Comparison of ENCODE assay signal across 26 cellular contexts in the genomic region with DNA sequence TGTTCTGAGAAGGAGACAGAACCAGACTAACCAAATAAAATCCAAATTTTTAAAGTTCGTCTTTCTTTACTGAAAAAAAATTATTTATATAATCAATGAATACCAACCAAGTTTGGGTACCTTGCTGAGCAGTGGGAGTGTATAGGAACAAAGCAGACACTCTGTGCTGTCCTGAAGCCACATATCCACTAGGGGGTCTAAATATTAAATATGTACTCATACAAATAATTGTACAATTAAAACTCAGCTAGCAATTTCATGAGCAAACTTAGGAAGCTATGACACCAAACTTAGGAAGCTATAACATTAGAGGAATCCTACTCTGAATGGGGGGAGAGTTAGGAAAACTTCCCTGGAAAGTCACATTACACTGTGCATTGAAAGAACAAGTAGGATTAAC.
DNase-seq lines count a peak whose midpoint lies in the region; ATAC-seq, FAIRE-seq and TF ChIP-seq lines count a peak whose summit lies in the region.
"Had no signal": no experiment of that assay in that cellular context is flagged by ENCODE, and none has a peak within 500 bp of the region (broad histone marks: within the 10 kb centered on the region; RNA-seq: fewer than 3 reads in every experiment).

No MANE protein-coding gene starts in this region.

- H3K79me2 ChIP-seq in Loucy (ENCODE audit: insufficient read depth, low read length) = no peaks in the 10 kb centered on the region
- no peaks in the 10 kb centered on the region for H3K79me2 ChIP-seq in astrocyte (ENCODE audit: insufficient read depth, low read length)
- H3K79me2 ChIP-seq: parathyroid adenoma had no signal

- DNase-seq in DMS 273 (lab: John Stamatoyannopoulos, UW; ENCODE audit: unreplicated experiment) (peak; percentile 1), DMS 273 treated with DMSO at 0.1 percent for 48 hours (lab: John Stamatoyannopoulos, UW) (no peak), astrocyte (ENCODE audit: low read depth) (no peak), progenitor cell of endocrine pancreas (ENCODE audit: low spot score, unreplicated experiment) (no peak), NCI-H748 (lab: John Stamatoyannopoulos, UW; ENCODE audit: unreplicated experiment) (no peak)
- no peak for DNase-seq in naive thymus-derived CD4-positive, alpha-beta T cell
- DNase-seq: 8988T; activated CD4-positive, alpha-beta T cell treated with anti-CD3 and anti-CD28 coated beads, Interleukin-2, amount 50 U/mL, for 4 hours; activated naive CD4-positive, alpha-beta T cell treated with Interleukin-2 at 50 U/mL for 16 hours; activated T-cell treated with anti-CD3 and anti-CD28 coated beads for 4 hours; cortex of kidney; foreskin fibroblast; H7; NCI-H1436 treated with DMSO at 0.1 percent for 48 hours; NCI-H226; NK-92 treated with Interleukin-12 subunit alpha and Interleukin-12 subunit beta, amount 100 ng/mL, for 24 hours; Right ventricle myocardium superior; stimulated activated CD4-positive, alpha-beta T cell treated with anti-CD3 and anti-CD28 coated beads, Interleukin-1b, Interleukin-23, amount 100 ng/mL, for 48 hours had no signal

- no peaks in the 10 kb centered on the region for H3K9me2 ChIP-seq in Loucy (replicated peaks; ENCODE audit: low read depth, low read length)

- H3K27me3 ChIP-seq in Loucy (ENCODE audit: insufficient read depth, low read length, poor library complexity, severe bottlenecking) = no peaks in the 10 kb centered on the region
- no peaks in the 10 kb centered on the region for H3K27me3 ChIP-seq in astrocyte (ENCODE audit: insufficient read depth, low read length)
- H3K27me3 ChIP-seq in naive thymus-derived CD4-positive, alpha-beta T cell (ENCODE audit: control insufficient read depth in 2 of 2, insufficient read depth in 2 of 2, low read length in 2 of 2) = no peaks in the 10 kb centered on the region
- H3K27me3 ChIP-seq: ascending aorta, tibial nerve had no signal

- H4K20me1 ChIP-seq in Loucy (ENCODE audit: insufficient read depth, low read length, poor library complexity, severe bottlenecking) (no peaks in the 10 kb centered on the region), astrocyte (ENCODE audit: insufficient read depth, low read length) (no peaks in the 10 kb centered on the region)

- H3K27ac ChIP-seq in astrocyte (ENCODE audit: low read depth, low read length) = no peak overlapping the region
- H3K27ac ChIP-seq in naive thymus-derived CD4-positive, alpha-beta T cell (ENCODE audit: low read depth, low read length) = no peak overlapping the region
- H3K27ac ChIP-seq: ascending aorta, parathyroid adenoma, tibial nerve had no signal

- H3K27me3 Mint-ChIP-seq in astrocyte (ENCODE audit: low read depth, unreplicated experiment) = no peaks in the 10 kb centered on the region
- H3K27me3 Mint-ChIP-seq in progenitor cell of endocrine pancreas = no peaks in the 10 kb centered on the region
- no peaks in the 10 kb centered on the region for H3K27me3 Mint-ChIP-seq in naive thymus-derived CD4-positive, alpha-beta T cell
- H3K27me3 Mint-ChIP-seq: stimulated activated naive CD8-positive, alpha-beta T cell treated with anti-CD3 and anti-CD28 coated beads, Interleukin-15, Interleukin-2, amounts not matched to agents 100 ng/mL and 50 ng/mL, for 24 hours had no signal

- H3K4me3 ChIP-seq in Loucy (ENCODE audit: low read length, poor library complexity, severe bottlenecking) = no peak overlapping the region
- no peak overlapping the region for H3K4me3 ChIP-seq in astrocyte (ENCODE audit: insufficient read depth, low read depth, low read length)
- no peak overlapping the region for H3K4me3 ChIP-seq in naive thymus-derived CD4-positive, alpha-beta T cell (ENCODE audit: low read length)
- H3K4me3 ChIP-seq: ascending aorta, tibial nerve had no signal

- H3K9me3 Mint-ChIP-seq in astrocyte (ENCODE audit: unreplicated experiment) (no peaks in the 10 kb centered on the region), progenitor cell of endocrine pancreas (ENCODE audit: low read depth) (peaks cover 17% of the 10 kb centered on the region)
- H3K9me3 Mint-ChIP-seq in naive thymus-derived CD4-positive, alpha-beta T cell = peaks cover 0 to 22% (median 6%) of the 10 kb centered on the region in 11 donors

- no peaks in the 10 kb centered on the region for H3F3A ChIP-seq in Loucy (ENCODE audit: low read depth)

- H2AFZ ChIP-seq in Loucy (ENCODE audit: low read length) (no peak overlapping the region), astrocyte (ENCODE audit: low read depth, low read length) (peak overlapping the region; percentile 4)
- H2AFZ ChIP-seq: parathyroid adenoma had no signal

- intact Hi-C loops in naive thymus-derived CD4-positive, alpha-beta T cell (cut with micrococcal nuclease) = no loop called here

- POLR2A ChIA-PET in naive thymus-derived CD4-positive, alpha-beta T cell (lab: Charles Lee) = no interaction called here

- H3K4me2 ChIP-seq in Loucy (ENCODE audit: low read depth, low read length, poor library complexity, severe bottlenecking) (no peak overlapping the region), astrocyte (ENCODE audit: low read length) (no peak overlapping the region)

- H3K4me1 ChIP-seq in Loucy (ENCODE audit: insufficient read depth, low read length, poor library complexity, severe bottlenecking) (no peaks in the 10 kb centered on the region), astrocyte (ENCODE audit: insufficient read depth, low read length) (no peaks in the 10 kb centered on the region)
- H3K4me1 ChIP-seq in naive thymus-derived CD4-positive, alpha-beta T cell (ENCODE audit: control insufficient read depth in 2 of 2, insufficient read depth in 2 of 2, low read length in 2 of 2) = no peaks in the 10 kb centered on the region
- H3K4me1 ChIP-seq: ascending aorta, parathyroid adenoma, tibial nerve had no signal

- H3K4me1 Mint-ChIP-seq in astrocyte (ENCODE audit: low read depth, unreplicated experiment) = no peaks in the 10 kb centered on the region
- no peaks in the 10 kb centered on the region for H3K4me1 Mint-ChIP-seq in progenitor cell of endocrine pancreas (ENCODE audit: low read depth)
- H3K4me1 Mint-ChIP-seq in naive thymus-derived CD4-positive, alpha-beta T cell = no peaks in the 10 kb centered on the region

- H3K36me3 Mint-ChIP-seq in astrocyte (ENCODE audit: low read depth, unreplicated experiment) (no peaks in the 10 kb centered on the region), progenitor cell of endocrine pancreas (ENCODE audit: insufficient read depth) (no peaks in the 10 kb centered on the region)
- H3K36me3 Mint-ChIP-seq in naive thymus-derived CD4-positive, alpha-beta T cell = no peaks in the 10 kb centered on the region

- H3K9ac ChIP-seq in Loucy (ENCODE audit: low read depth, low read length, poor library complexity, severe bottlenecking) (no peak overlapping the region), astrocyte (ENCODE audit: low read length) (no peak overlapping the region)
- H3K9ac ChIP-seq: parathyroid adenoma had no signal

- H3K27ac Mint-ChIP-seq in astrocyte (ENCODE audit: unreplicated experiment) (no peak overlapping the region), progenitor cell of endocrine pancreas (no peak overlapping the region)
- no peak overlapping the region for H3K27ac Mint-ChIP-seq in naive thymus-derived CD4-positive, alpha-beta T cell
- H3K27ac Mint-ChIP-seq: stimulated activated naive CD8-positive, alpha-beta T cell treated with anti-CD3 and anti-CD28 coated beads, Interleukin-15, Interleukin-2, amounts not matched to agents 100 ng/mL and 50 ng/mL, for 24 hours; T-helper 1 cell treated with Interleukin-12 subunit alpha and Interleukin-12 subunit beta and Interleukin-4 antibody, amounts not matched to agents 30 μg/mL and 1 μg/mL, for 36 hours had no signal

- ATAC-seq in esophagus mucosa = no peak
- no peak for ATAC-seq in naive thymus-derived CD4-positive, alpha-beta T cell

- H3K4me3 Mint-ChIP-seq in astrocyte (ENCODE audit: unreplicated experiment) (no peak overlapping the region), progenitor cell of endocrine pancreas (ENCODE audit: low read depth) (no peak overlapping the region)
- no peak overlapping the region for H3K4me3 Mint-ChIP-seq in naive thymus-derived CD4-positive, alpha-beta T cell
- H3K4me3 Mint-ChIP-seq: stimulated activated naive CD8-positive, alpha-beta T cell treated with anti-CD3 and anti-CD28 coated beads, Interleukin-15, Interleukin-2, amounts not matched to agents 100 ng/mL and 50 ng/mL, for 24 hours; T-helper 1 cell treated with Interleukin-12 subunit alpha and Interleukin-12 subunit beta and Interleukin-4 antibody, amounts not matched to agents 30 μg/mL and 1 μg/mL, for 36 hours had no signal

- TF ChIP-seq CTCF in Loucy (conservative IDR thresholded peaks at IDR 0.05; ENCODE audit: low read length) = peak; percentile 38
- no peak for TF ChIP-seq CTCF in astrocyte (IDR thresholded peaks at IDR 0.05; ENCODE audit: insufficient read depth, low read depth, low read length)
- peak; percentile 33 for TF ChIP-seq CTCF in progenitor cell of endocrine pancreas (IDR thresholded peaks at IDR 0.05; ENCODE audit: unreplicated experiment)

- H3K9me3 ChIP-seq in Loucy (ENCODE audit: insufficient read depth, low read depth, low read length) (no peaks in the 10 kb centered on the region), astrocyte (ENCODE audit: insufficient read depth, low read depth, low read length) (no peaks in the 10 kb centered on the region)
- no peaks in the 10 kb centered on the region for H3K9me3 ChIP-seq in naive thymus-derived CD4-positive, alpha-beta T cell (ENCODE audit: control insufficient read depth in 2 of 3, low read length in 3 of 3)
- H3K9me3 ChIP-seq: ascending aorta, tibial nerve had no signal

- no peaks in the 10 kb centered on the region for H3K36me3 ChIP-seq in Loucy (ENCODE audit: insufficient read depth, low read length)
- no peaks in the 10 kb centered on the region for H3K36me3 ChIP-seq in astrocyte (ENCODE audit: insufficient read depth, low read length)
- no peaks in the 10 kb centered on the region for H3K36me3 ChIP-seq in naive thymus-derived CD4-positive, alpha-beta T cell (ENCODE audit: control insufficient read depth in 2 of 3, insufficient read depth in 3 of 3, low read length in 3 of 3)
- H3K36me3 ChIP-seq: ascending aorta, tibial nerve had no signal

- no peak for FAIRE-seq in astrocyte (lab: Jason Lieb, UNC)
- FAIRE-seq: GM12891 had no signal

- CTCF ChIA-PET in naive thymus-derived CD4-positive, alpha-beta T cell (lab: Charles Lee) = no interaction called here
